In the genomic region with DNA sequence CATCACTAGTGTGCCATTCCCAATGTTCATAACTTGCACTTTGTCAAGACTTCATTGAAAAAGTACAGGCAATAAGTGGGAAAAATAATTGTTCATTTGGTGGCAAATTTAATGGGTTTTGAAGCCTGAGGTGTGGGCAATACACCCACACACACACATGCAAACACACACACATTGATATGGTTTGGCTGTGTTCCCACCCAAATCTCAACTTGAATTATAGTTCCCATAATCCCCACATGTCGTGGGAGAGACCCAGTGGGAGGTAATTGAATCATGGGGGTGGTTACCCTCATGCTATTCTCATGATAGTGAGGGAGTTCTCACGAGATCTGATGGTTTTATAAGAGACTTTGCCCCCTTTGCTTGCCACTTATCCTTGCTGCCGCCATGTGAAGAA, we compare ENCODE assay signal across 1 cellular context. TPM values are rescaled to one million over a fixed set of nuclear protein-coding genes. Genes with fewer than 3 reads are reported as not detected.
"Had no signal": no experiment of that assay in that cellular context is flagged by ENCODE, and none has a peak within 500 bp of the region (broad histone marks: within the 10 kb centered on the region; RNA-seq: fewer than 3 reads in every experiment).

No MANE protein-coding gene starts in this region.

RNA-seq across cellular contexts. Expression of gene VAV3, which starts 39.9 kb away (rescaled TPM):
- total RNA-seq: HFFc6 had no signal
